In genomic region chr6:169427856-169428255, GRCh38 we compare ENCODE assay signal across 9 cellular contexts.
DNase-seq lines count a peak whose midpoint lies in the region; ATAC-seq and TF ChIP-seq lines count a peak whose summit lies in the region.
"Had no signal": no experiment of that assay in that cellular context is flagged by ENCODE, and none has a peak within 500 bp of the region (broad histone marks: within the 10 kb centered on the region; RNA-seq: fewer than 3 reads in every experiment).

No MANE protein-coding gene starts in this region.

- H4K5ac ChIP-seq in H9 (ENCODE audit: insufficient read length, low read depth, low read length) = no peak overlapping the region

- no peak overlapping the region for H3K56ac ChIP-seq in H9 (ENCODE audit: insufficient read length, low read depth, low read length)

- no CpG with 5 or more reads among the region's 11 CpGs for WGBS in H9 (ENCODE audit: extremely low coverage, insufficient read length, low lambda C conversion rate)

- no peak overlapping the region for H4K91ac ChIP-seq in H9 (ENCODE audit: insufficient read length, low read depth, low read length)

- H2BK120ac ChIP-seq in H9 (ENCODE audit: low read depth, low read length, poor library complexity, severe bottlenecking) = no peak overlapping the region

- H3K23ac ChIP-seq in H9 (ENCODE audit: insufficient read length, low read depth, low read length) = no peak overlapping the region

- H3K14ac ChIP-seq in H9 (ENCODE audit: insufficient read depth, low read length) = no peak overlapping the region

- no peak overlapping the region for H2BK15ac ChIP-seq in H9 (ENCODE audit: low read depth, low read length)

- H3K9me3 ChIP-seq in H9 (ENCODE audit: control insufficient read depth, low read depth, low read length) = peaks cover 7% of the 10 kb centered on the region

- no peak overlapping the region for H3K4ac ChIP-seq in H9 (ENCODE audit: low read depth, low read length)

- ATAC-seq in HG03457 (IDR thresholded peaks at IDR 0.05; ENCODE audit: unreplicated experiment) = no peak
- ATAC-seq in GM21367 (IDR thresholded peaks at IDR 0.05; ENCODE audit: unreplicated experiment) = no peak
- ATAC-seq in GM21786 (IDR thresholded peaks at IDR 0.05; ENCODE audit: unreplicated experiment) = no peak

- H3K9ac ChIP-seq in H9 (ENCODE audit: extremely low read depth, insufficient read length, low read length) = no peak overlapping the region

- no peaks in the 10 kb centered on the region for H3K79me1 ChIP-seq in H9 (ENCODE audit: insufficient read depth, low read depth, low read length, poor library complexity, severe bottlenecking)

- peak overlapping the region in 2 of 3 experiments; percentile 24 to 90; a peak in 3 of 7 replicates for H3K27ac Mint-ChIP-seq in H9
- peak overlapping the region; percentile 42 to 97 (median 81) for H3K27ac Mint-ChIP-seq in brain

- H3K4me1 Mint-ChIP-seq in H9 (peaks cover 21 to 23% of the 10 kb centered on the region in 2 experiments), brain (peaks cover 21% of the 10 kb centered on the region)

- H3K36me3 Mint-ChIP-seq in H9 (ENCODE audit: insufficient read depth in 1 of 3, low read depth in 3 of 3) = peaks cover 31 to 61% (median 34%) of the 10 kb centered on the region in 3 experiments
- H3K36me3 Mint-ChIP-seq in brain = peaks cover 12% of the 10 kb centered on the region

- TF ChIP-seq CTCF in H9 (conservative IDR thresholded peaks at IDR 0.05) (no peak), brain (conservative IDR thresholded peaks at IDR 0.05) (no peak)

- no peak overlapping the region for H2AK5ac ChIP-seq in H9 (ENCODE audit: insufficient read length, low read length)

- H2BK5ac ChIP-seq in H9 (ENCODE audit: insufficient read length, low read length) = no peak overlapping the region

- H3K4me1 ChIP-seq in H9 (ENCODE audit: insufficient read depth, low read length) = no peaks in the 10 kb centered on the region

- no peak overlapping the region for H2BK12ac ChIP-seq in H9 (ENCODE audit: insufficient read length, low read depth, low read length)

- H3K23me2 ChIP-seq in H9 (ENCODE audit: insufficient read length, low read depth, low read length, poor library complexity, severe bottlenecking) = no peaks in the 10 kb centered on the region

- H3K4me3 Mint-ChIP-seq in H9 (0 out of 5 replicates have a peak overlapping the region, but pooled peaks of 1 of the 2 experiments have one; percentile 14), brain (peak overlapping the region in 3 of 5 experiments; percentile 41 to 64 (median 56))

- H3T11ph ChIP-seq in H9 (ENCODE audit: low read length) = no peak overlapping the region

- peaks cover 47 to 53% of the 10 kb centered on the region in 2 experiments for H3K9me3 Mint-ChIP-seq in H9
- H3K9me3 Mint-ChIP-seq in brain = peaks cover 23 to 36% (median 30%) of the 10 kb centered on the region in 5 experiments

- no peak overlapping the region for H3K27ac ChIP-seq in H9 (ENCODE audit: insufficient read length, low read depth, low read length)

- no peak overlapping the region for H3K18ac ChIP-seq in H9 (ENCODE audit: insufficient read length, low read depth, low read length)

- no peak overlapping the region for H4K8ac ChIP-seq in H9 (replicated peaks; ENCODE audit: insufficient read length, low read depth, low read length)

- H3K27me3 Mint-ChIP-seq in H9 (ENCODE audit: low read depth) (peaks cover 24% of the 10 kb centered on the region), brain (no peaks in the 10 kb centered on the region)

- H3K79me2 ChIP-seq in H9 (ENCODE audit: insufficient read depth, low read length) = no peaks in the 10 kb centered on the region

- H2AFZ ChIP-seq in H9 (ENCODE audit: low read length) = peak overlapping the region; percentile 27

- no peak overlapping the region for H2BK20ac ChIP-seq in H9 (ENCODE audit: low read depth, low read length, poor library complexity, severe bottlenecking)

- no peaks in the 10 kb centered on the region for H3K27me3 ChIP-seq in H9 (ENCODE audit: insufficient read depth, low read length)

- H4K20me1 ChIP-seq in H9 (ENCODE audit: control insufficient read depth, insufficient read depth, insufficient read length) = no peaks in the 10 kb centered on the region

- DNase-seq in H9 (no peak), iPS-NIHi11 (ENCODE audit: low spot score) (peak; percentile 47), smooth muscle cell of the brain vasculature (ENCODE audit: low read depth, low spot score) (peak; percentile 77), SKM-1 treated with dmso at 0.1 percent for 144 hours (lab: John Stamatoyannopoulos, UW; ENCODE audit: unreplicated experiment) (no peak)
- DNase-seq: RPMI8226 had no signal

- no peak overlapping the region for H3K4me2 ChIP-seq in H9 (ENCODE audit: insufficient read depth, insufficient read length, low read length)

Comparison
In these comparisons a context has a peak if more than half of its experiments do, and no peak if none do; other contexts are left out.
1. DNase-seq: peak in iPS-NIHi11 (single experiment) and smooth muscle cell of the brain vasculature (single experiment); none in H9 (single experiment) and SKM-1 treated with dmso at 0.1 percent for 144 hours (single experiment).